21 cellular contexts compared by ENCODE assay signal in the genomic region with DNA sequence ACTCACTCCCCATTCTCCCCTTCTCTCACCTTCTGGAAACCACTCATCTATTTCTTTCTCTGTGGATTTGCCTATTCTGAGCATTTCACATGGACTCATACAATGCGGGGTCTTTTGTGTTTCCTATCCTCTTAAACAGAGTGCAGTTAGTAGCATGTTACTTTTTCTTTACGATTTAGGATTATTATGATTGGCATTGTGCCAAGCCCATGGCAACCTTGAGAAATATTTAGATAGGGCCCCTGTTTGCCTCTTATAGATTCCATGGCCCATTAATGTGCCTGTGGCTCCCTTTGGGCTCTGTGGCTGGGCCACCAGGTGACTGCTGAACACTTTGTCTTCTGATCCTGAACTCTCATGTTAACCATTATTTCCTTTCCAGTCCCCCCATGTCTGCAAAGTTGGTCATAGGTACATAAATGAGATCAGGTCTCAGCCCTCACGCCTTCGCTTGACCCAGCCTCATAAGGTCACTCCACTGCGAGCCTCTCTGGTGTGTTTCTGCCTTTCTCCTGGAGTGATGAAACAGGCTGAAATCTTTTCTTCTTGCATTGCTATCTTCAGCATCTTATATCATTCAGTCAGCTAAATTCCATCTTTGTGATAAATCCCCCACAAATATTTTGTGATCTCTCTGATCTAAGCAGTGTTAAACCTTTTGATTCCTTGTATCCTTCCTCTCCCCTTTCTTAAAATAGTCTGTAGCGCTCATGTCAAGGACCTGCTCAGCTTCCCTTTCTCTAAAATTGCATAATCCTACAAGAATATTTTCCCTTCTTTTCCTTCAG. TPM values are rescaled to one million over a fixed set of nuclear protein-coding genes. Genes with fewer than 3 reads are reported as not detected.
DNase-seq lines count a peak whose midpoint lies in the region; ATAC-seq and TF ChIP-seq lines count a peak whose summit lies in the region.
"Had no signal": no experiment of that assay in that cellular context is flagged by ENCODE, and none has a peak within 500 bp of the region (broad histone marks: within the 10 kb centered on the region; RNA-seq: fewer than 3 reads in every experiment).

No MANE protein-coding gene starts in this region.

- intact Hi-C loops in CD14-positive monocyte (cut with micrococcal nuclease), result loop anchor here in 1 of 2 donors (5.0 kb wide), 1 partner anchor 691 kb away; no protein-coding TSS in a partner anchor
- intact Hi-C loops in CD8-positive, alpha-beta T cell (cut with DNase I, micrococcal nuclease), result loop anchor here in 1 of 2 experiments (10.0 kb wide), 1 partner anchor 888 kb away; no protein-coding TSS in a partner anchor
- intact Hi-C loops in posterior vena cava (cut with DNase I), result loop anchor here in 1 of 2 donors (10.0 kb wide), 2 partner anchors 278 to 688 kb away; no protein-coding TSS in a partner anchor

- H3K27me3 Mint-ChIP-seq in CD14-positive monocyte (ENCODE audit: low read depth in 3 of 3), result peaks cover 6 to 9% (median 9%) of the 10 kb centered on the region in 3 donors
- peaks cover 17% of the 10 kb centered on the region for H3K27me3 Mint-ChIP-seq in CD8-positive, alpha-beta T cell (ENCODE audit: low read depth)

- POLR2A ChIA-PET in CD8-positive, alpha-beta T cell (lab: Charles Lee), result no interaction called here

- no peak overlapping the region for H3K4me3 Mint-ChIP-seq in CD14-positive monocyte
- H3K4me3 Mint-ChIP-seq in CD8-positive, alpha-beta T cell, result no peak overlapping the region

- no peak overlapping the region for H3K4me3 ChIP-seq in skeletal muscle cell (ENCODE audit: low read depth, low read length)
- no peak overlapping the region for H3K4me3 ChIP-seq in CD8-positive, alpha-beta T cell (ENCODE audit: low read depth, low read length)
- H3K4me3 ChIP-seq: MG63, pancreas, vagina had no signal

- no peaks in the 10 kb centered on the region for H3K4me1 Mint-ChIP-seq in CD14-positive monocyte
- no peaks in the 10 kb centered on the region for H3K4me1 Mint-ChIP-seq in CD8-positive, alpha-beta T cell (ENCODE audit: low read depth)

- CTCF ChIA-PET in CD8-positive, alpha-beta T cell (lab: Charles Lee), result no interaction called here

- DNase-seq in EH (ENCODE audit: low read depth) (peak; percentile 87), NCI-H226 (peak; percentile 4), fibroblast of peridontal ligament (ENCODE audit: extremely low read depth) (peak; percentile 27), skeletal muscle cell (ENCODE audit: low read depth) (peak; percentile 21), CD14-positive monocyte (ENCODE audit: low spot score) (no peak), posterior vena cava (ENCODE audit: low spot score) (no peak)
- no peak for DNase-seq in CD8-positive, alpha-beta T cell
- DNase-seq: activated CD4-positive, alpha-beta T cell treated with anti-CD3 and anti-CD28 coated beads for 48 hours; activated gamma-delta T cell treated with Interleukin-2 at 50 U/mL for 16 hours; C1 segment of cervical spinal cord; DMS 273 treated with DMSO at 0.1 percent for 48 hours; left ventricle myocardium superior; NCI-H2029; NCI-H510A treated with DMSO at 0.1 percent for 48 hours; pancreas; RPMI8226; small intestine; stimulated activated CD4-positive, alpha-beta T cell treated with anti-CD3 and anti-CD28 coated beads, Interleukin-4, amount 100 ng/mL, for 4 hours; substantia nigra had no signal

- ATAC-seq in CD8-positive, alpha-beta T cell, result no peak
- ATAC-seq: pancreas had no signal

- H3K9me3 ChIP-seq in CD8-positive, alpha-beta T cell (ENCODE audit: low read length), result no peaks in the 10 kb centered on the region
- H3K9me3 ChIP-seq: MG63, pancreas, vagina had no signal

- no peaks in the 10 kb centered on the region for H3K9me3 Mint-ChIP-seq in CD14-positive monocyte
- H3K9me3 Mint-ChIP-seq in CD8-positive, alpha-beta T cell, result no peaks in the 10 kb centered on the region

- no peaks in the 10 kb centered on the region for H3K36me3 ChIP-seq in CD8-positive, alpha-beta T cell (ENCODE audit: insufficient read depth, low read length)
- H3K36me3 ChIP-seq: MG63, pancreas, vagina had no signal

- H3K4me1 ChIP-seq in CD8-positive, alpha-beta T cell (ENCODE audit: insufficient read depth, low read length), result no peaks in the 10 kb centered on the region
- H3K4me1 ChIP-seq: pancreas had no signal

- no peak overlapping the region for H3K27ac ChIP-seq in CD8-positive, alpha-beta T cell (ENCODE audit: low read depth, low read length)
- H3K27ac ChIP-seq: pancreas, vagina had no signal

- no peaks in the 10 kb centered on the region for H3K36me3 Mint-ChIP-seq in CD14-positive monocyte
- H3K36me3 Mint-ChIP-seq in CD8-positive, alpha-beta T cell, result no peaks in the 10 kb centered on the region

- no peak for TF ChIP-seq CTCF in CD14-positive monocyte (IDR thresholded peaks at IDR 0.05)
- no peak for TF ChIP-seq CTCF in CD8-positive, alpha-beta T cell (IDR thresholded peaks at IDR 0.05)

- peak overlapping the region in 1 of 7 donors; percentile 4 for H3K27ac Mint-ChIP-seq in CD14-positive monocyte
- no peak overlapping the region for H3K27ac Mint-ChIP-seq in CD8-positive, alpha-beta T cell

- H3K27me3 ChIP-seq in CD8-positive, alpha-beta T cell (ENCODE audit: insufficient read depth, low read length), result no peaks in the 10 kb centered on the region
- H3K27me3 ChIP-seq: MG63, pancreas, vagina had no signal

RNA-seq across cellular contexts. Expression of gene MYH3, which starts 44.0 kb away (rescaled TPM):
- under 1 TPM in 1 of 2 donors, not detected in 1; 0.13 TPM for polyA plus RNA-seq in CD14-positive monocyte
- 1 to 10 TPM; 2.5 to 3.2 TPM for total RNA-seq in CD8-positive, alpha-beta T cell
- total RNA-seq in posterior vena cava, result 10 to 100 TPM; 19.9 to 75.1 TPM

Comparison
In these comparisons a context has a peak if more than half of its experiments do, and no peak if none do; other contexts are left out.
1. DNase-seq: peak in EH (single experiment), NCI-H226 (single experiment), fibroblast of peridontal ligament (single experiment) and skeletal muscle cell (single experiment); none in CD14-positive monocyte (single experiment), CD8-positive, alpha-beta T cell (0 of 7) and posterior vena cava (single experiment).
2. RNA of gene MYH3, which starts 44.0 kb away (total RNA-seq): 19.9 to 75.1 TPM in posterior vena cava; 2.5 to 3.2 TPM in CD8-positive, alpha-beta T cell; every median in the first group is over 4 times any median in the second.